ENCODE assay signal across 8 cellular contexts in genomic region chr3:129626744-129627349, GRCh38. TPM values are rescaled to one million over a fixed set of nuclear protein-coding genes. Genes with fewer than 3 reads are reported as not detected.
DNase-seq lines count a peak whose midpoint lies in the region; ATAC-seq and TF ChIP-seq lines count a peak whose summit lies in the region.

No MANE protein-coding gene starts in this region.

- peaks cover 20% of the 10 kb centered on the region for H3K4me1 Mint-ChIP-seq in activated CD4-positive, alpha-beta T cell treated with anti-CD3 and anti-CD28 coated beads, Interleukin-2, amount 10 ng/mL, durations not matched to agents 24 days and 14 days

- peak overlapping the region; percentile 94 for H3K4me3 Mint-ChIP-seq in activated CD4-positive, alpha-beta T cell treated with anti-CD3 and anti-CD28 coated beads, Interleukin-2, amount 10 ng/mL, durations not matched to agents 24 days and 14 days

- no peaks in the 10 kb centered on the region for H3K27me3 ChIP-seq in A673 (replicated peaks; ENCODE audit: insufficient read depth, low read depth, low read length, poor library complexity)
- no peaks in the 10 kb centered on the region for H3K27me3 ChIP-seq in ectodermal cell (ENCODE audit: control insufficient read depth, insufficient read depth, low read length, poor library complexity, severe bottlenecking)

- CTCF ChIA-PET in A673 (lab: Charles Lee) = interaction anchor here (0.6 kb wide), 1 partner anchor 61 kb away, joined by 3 read pairs; no protein-coding TSS in a partner anchor

- no TSS peak for BruUV-seq in A673 (replicated peaks; lab: Mats Ljungman, UMichigan)

- H3K36me3 ChIP-seq in A673 (ENCODE audit: insufficient read depth, low read length, poor library complexity, severe bottlenecking) (no peaks in the 10 kb centered on the region), ectodermal cell (ENCODE audit: control insufficient read depth, insufficient read depth, low read length) (no peaks in the 10 kb centered on the region)

- H3K9me3 ChIP-seq in A673 (ENCODE audit: low read depth, low read length, poor library complexity, severe bottlenecking) = no peaks in the 10 kb centered on the region
- no peaks in the 10 kb centered on the region for H3K9me3 ChIP-seq in ectodermal cell (ENCODE audit: control insufficient read depth, low read length)

- DNase-seq in A673 (ENCODE audit: low spot score) = peak; percentile 83
- DNase-seq in GM13976 (ENCODE audit: low spot score) = peak; percentile 98
- DNase-seq in NCI-H146 (lab: John Stamatoyannopoulos, UW) = peak; percentile 97
- peak; percentile 92 for DNase-seq in activated CD4-positive, alpha-beta T cell treated with anti-CD3 and anti-CD28 coated beads, Interleukin-2, amount 10 ng/mL, durations not matched to agents 24 days and 14 days
- DNase-seq in lung microvascular endothelial cell (ENCODE audit: low read depth in 2 of 2) = peak; percentile 84 to 88
- DNase-seq in stimulated activated CD8-positive, alpha-beta memory T cell treated with anti-CD3 and anti-CD28 coated beads, Interleukin-2, amount 100 ng/mL, for 1 hour (ENCODE audit: low read depth in 2 of 2) = peak; percentile 33

- POLR2A ChIA-PET in A673 (lab: Charles Lee; ENCODE audit: low non-redundant PET) = interaction anchor here (0.6 kb wide), 1 partner anchor 1891 kb away, joined by 3 read pairs; no protein-coding TSS in a partner anchor

- H3K4me3 ChIP-seq in A673 (ENCODE audit: low read depth, low read length, poor library complexity, severe bottlenecking) = peak overlapping the region; percentile 52
- peak overlapping the region; percentile 45 for H3K4me3 ChIP-seq in ectodermal cell (ENCODE audit: insufficient read depth, low read depth, low read length)

- WGBS in ectodermal cell, 2 experiments = 0 to 1% methylated on average over 49 of the region's 49 CpGs

- H3K27ac Mint-ChIP-seq in activated CD4-positive, alpha-beta T cell treated with anti-CD3 and anti-CD28 coated beads, Interleukin-2, amount 10 ng/mL, durations not matched to agents 24 days and 14 days = peak overlapping the region; percentile 91

- peak; percentile 90 for ATAC-seq in HG02763 (IDR thresholded peaks at IDR 0.05; ENCODE audit: unreplicated experiment)

- TF ChIP-seq CTCF in A673 (conservative IDR thresholded peaks at IDR 0.05; ENCODE audit: low read depth, low read length) (no peak), GM13976 (IDR thresholded peaks at IDR 0.05; ENCODE audit: borderline replicate concordance, control extremely low read depth, extremely low read depth, insufficient read depth, missing control alignments) (no peak)

- H3K4me1 ChIP-seq in A673 (ENCODE audit: insufficient read depth, low read length, poor library complexity, severe bottlenecking) (peaks cover 20% of the 10 kb centered on the region), ectodermal cell (ENCODE audit: control insufficient read depth, insufficient read depth, low read length) (peaks cover 10% of the 10 kb centered on the region)

- peaks cover 11% of the 10 kb centered on the region for H3K27me3 Mint-ChIP-seq in activated CD4-positive, alpha-beta T cell treated with anti-CD3 and anti-CD28 coated beads, Interleukin-2, amount 10 ng/mL, durations not matched to agents 24 days and 14 days

- in situ Hi-C loops in GM13976 (cut with MboI; ENCODE audit: low sequenced_read_pairs, unreplicated experiment) = no loop called here

- H3K9me3 Mint-ChIP-seq in activated CD4-positive, alpha-beta T cell treated with anti-CD3 and anti-CD28 coated beads, Interleukin-2, amount 10 ng/mL, durations not matched to agents 24 days and 14 days = no peaks in the 10 kb centered on the region

- H3K27ac ChIP-seq in A673 (ENCODE audit: low read depth, low read length, poor library complexity, severe bottlenecking) (peak overlapping the region; percentile 75), ectodermal cell (ENCODE audit: insufficient read depth, low read depth, low read length, poor library complexity, severe bottlenecking) (peak overlapping the region; percentile 52)

- intact Hi-C loops in A673 (cut with micrococcal nuclease; ENCODE audit: unreplicated experiment) = loop anchor here (5.0 kb wide), 2 partner anchors 135 to 470 kb away; no protein-coding TSS in a partner anchor
- intact Hi-C loops in activated CD4-positive, alpha-beta T cell treated with anti-CD3 and anti-CD28 coated beads, Interleukin-2, amount 10 ng/mL, durations not matched to agents 24 days and 14 days (cut with micrococcal nuclease) = loop anchor here (2.0 to 5.0 kb wide), 3 partner anchors 185 to 375 kb away; partner anchors contain the start of genes IFT122 and TMCC1

- no peaks in the 10 kb centered on the region for H3K36me3 Mint-ChIP-seq in activated CD4-positive, alpha-beta T cell treated with anti-CD3 and anti-CD28 coated beads, Interleukin-2, amount 10 ng/mL, durations not matched to agents 24 days and 14 days (ENCODE audit: low read depth)

RNA-seq across cellular contexts. Expression of gene PLXND1, which starts 20.4 kb away (rescaled TPM):
- total RNA-seq in A673 (2021) = 31.5 and 32.1 TPM in 2 replicates
- total RNA-seq in activated CD4-positive, alpha-beta T cell treated with anti-CD3 and anti-CD28 coated beads, Interleukin-2, amount 10 ng/mL, durations not matched to agents 24 days and 14 days = 1.6 and 1.7 TPM in 2 replicates
- polyA plus RNA-seq in ectodermal cell (2013, experiment 1 of 4) = 24.0 TPM
- polyA plus RNA-seq in ectodermal cell (2013, experiment 2 of 4) = 29.5 TPM
- 24.5 TPM for polyA plus RNA-seq in ectodermal cell (2013, experiment 3 of 4)
- 31.2 TPM for polyA plus RNA-seq in ectodermal cell (2013, experiment 4 of 4)
- 131 and 262 TPM in 2 replicates for total RNA-seq in lung microvascular endothelial cell

Comparison
In these comparisons a context has a peak if more than half of its experiments do, and no peak if none do; other contexts are left out.
1. Peak in every context shown above with its lines: DNase-seq, ATAC-seq, H3K4me3 ChIP-seq and H3K27ac ChIP-seq.
2. DNase-seq: peak in every context shown above with its lines; median percentile 98 in GM13976; 97 in NCI-H146; 92 in activated CD4-positive, alpha-beta T cell treated with anti-CD3 and anti-CD28 coated beads, Interleukin-2, amount 10 ng/mL, durations not matched to agents 24 days and 14 days; 86 in lung microvascular endothelial cell; 83 in A673; 33 in stimulated activated CD8-positive, alpha-beta memory T cell treated with anti-CD3 and anti-CD28 coated beads, Interleukin-2, amount 100 ng/mL, for 1 hour.
3. RNA of gene PLXND1, which starts 20.4 kb away (total RNA-seq): 131 to 262 TPM in lung microvascular endothelial cell and 31.5 to 32.1 TPM in A673; 1.6 to 1.7 TPM in activated CD4-positive, alpha-beta T cell treated with anti-CD3 and anti-CD28 coated beads, Interleukin-2, amount 10 ng/mL, durations not matched to agents 24 days and 14 days; every median in the first group is over 10 times any median in the second.